Comparison of ENCODE assay signal across 27 cellular contexts in genomic region chr7:129918922-129919321, GRCh38.
"Had no signal": no experiment of that assay in that cellular context is flagged by ENCODE, and none has a peak within 500 bp of the region (broad histone marks: within the 10 kb centered on the region; RNA-seq: fewer than 3 reads in every experiment).

No MANE protein-coding gene starts in this region.

- H3K27me3 Mint-ChIP-seq: dendritic cell treated with granulocyte-macrophage colony-stimulating factor and Interleukin-4, amounts not matched to agents 40 ng/mL and 50 ng/mL, for 4 days; naive B cell; natural killer cell treated with Interleukin-12 subunit alpha and Interleukin-12 subunit beta and Interleukin-15 and Interleukin-18, amount 100 ng/mL, for 72 hours; type B pancreatic cell had no signal

- H3K27ac Mint-ChIP-seq: dendritic cell treated with granulocyte-macrophage colony-stimulating factor and Interleukin-4, amounts not matched to agents 40 ng/mL and 50 ng/mL, for 4 days; stimulated activated effector memory CD8-positive, alpha-beta T cell treated with anti-CD3 and anti-CD28 coated beads, Interleukin-12 subunit alpha, Interleukin-12 subunit beta, amount 100 ng/mL, for 72 hours; type B pancreatic cell had no signal

- H3K27ac ChIP-seq: colonic mucosa, esophagus squamous epithelium, prostate gland, stomach, tibial artery had no signal

- H3K9me3 Mint-ChIP-seq: dendritic cell treated with granulocyte-macrophage colony-stimulating factor and Interleukin-4, amounts not matched to agents 40 ng/mL and 50 ng/mL, for 4 days; mesothelial cell of epicardium; naive B cell; natural killer cell treated with Interleukin-12 subunit alpha and Interleukin-12 subunit beta and Interleukin-15 and Interleukin-18, amount 100 ng/mL, for 72 hours; stimulated activated effector memory CD8-positive, alpha-beta T cell treated with anti-CD3 and anti-CD28 coated beads, Interleukin-12 subunit alpha, Interleukin-12 subunit beta, amount 100 ng/mL, for 72 hours; type B pancreatic cell had no signal

- H3K4me3 Mint-ChIP-seq: dendritic cell treated with granulocyte-macrophage colony-stimulating factor and Interleukin-4, amounts not matched to agents 40 ng/mL and 50 ng/mL, for 4 days; immature natural killer cell; mesothelial cell of epicardium; naive B cell; natural killer cell treated with Interleukin-12 subunit alpha and Interleukin-12 subunit beta and Interleukin-15 and Interleukin-18, amount 100 ng/mL, for 72 hours; stimulated activated effector memory CD8-positive, alpha-beta T cell treated with anti-CD3 and anti-CD28 coated beads, Interleukin-12 subunit alpha, Interleukin-12 subunit beta, amount 100 ng/mL, for 72 hours; type B pancreatic cell had no signal

- H3K36me3 ChIP-seq: colonic mucosa, prostate gland, sigmoid colon, tibial artery had no signal

- H3K4me3 ChIP-seq: colonic mucosa, esophagus squamous epithelium, lung, mucosa of descending colon, prostate gland, sigmoid colon, stomach, tibial artery had no signal

- ATAC-seq: left colon; mucosa of descending colon; natural killer cell treated with Interleukin-12 subunit alpha and Interleukin-12 subunit beta and Interleukin-15 and Interleukin-18, amount 100 ng/mL, for 72 hours; right cardiac atrium; stimulated activated effector memory CD8-positive, alpha-beta T cell treated with anti-CD3 and anti-CD28 coated beads, Interleukin-12 subunit alpha, Interleukin-12 subunit beta, amount 100 ng/mL, for 72 hours had no signal

- H3K9me3 ChIP-seq: colonic mucosa, esophagus squamous epithelium, mucosa of descending colon, prostate gland, sigmoid colon, stomach, tibial artery had no signal

- H3K36me3 Mint-ChIP-seq: natural killer cell treated with Interleukin-12 subunit alpha and Interleukin-12 subunit beta and Interleukin-15 and Interleukin-18, amount 100 ng/mL, for 72 hours had no signal

- DNase-seq: colonic mucosa; effector memory CD4-positive, alpha-beta T cell; erythroblast; esophagus squamous epithelium; foreskin melanocyte; hypothalamus; immature natural killer cell; kidney glomerular epithelial cell; left colon; mesenchymal stem cell; mucosa of descending colon; naive B cell; nucleus accumbens; right cardiac atrium; sigmoid colon; stimulated activated CD4-positive, alpha-beta T cell treated with anti-CD3 and anti-CD28 coated beads, Interleukin-2, amount 100 ng/mL, for 24 hours; stimulated activated CD4-positive, alpha-beta T cell treated with anti-CD3 and anti-CD28 coated beads, Interleukin-4, amount 100 ng/mL, for 24 hours; stimulated activated naive CD4-positive, alpha-beta T cell treated with Interleukin-2 at 50 U/mL for 16 hours; stomach; tibial artery had no signal

- H3K27me3 ChIP-seq: colonic mucosa, esophagus squamous epithelium, sigmoid colon, stomach, tibial artery had no signal
